Comparison of ENCODE assay signal across 10 cellular contexts in the genomic region with DNA sequence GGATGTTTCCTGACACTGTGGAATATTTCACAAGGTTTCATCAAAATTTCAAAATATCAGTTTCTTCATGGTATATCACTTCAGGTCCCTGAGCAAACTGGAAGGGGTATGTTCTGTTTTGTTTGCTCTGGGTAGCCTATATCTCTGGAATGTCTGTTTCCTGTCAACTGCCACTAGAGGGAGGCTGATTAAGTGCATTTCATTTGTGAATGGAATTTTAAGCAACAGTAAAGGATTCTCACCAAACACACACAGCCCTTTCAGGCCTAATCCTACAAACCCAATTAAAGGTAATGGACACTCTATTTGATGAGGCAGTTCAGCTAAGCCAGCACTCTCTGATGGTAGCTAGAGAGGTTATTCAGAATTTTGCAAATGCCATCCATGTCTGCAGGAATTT.
DNase-seq lines count a peak whose midpoint lies in the region; ATAC-seq and TF ChIP-seq lines count a peak whose summit lies in the region.
"Had no signal": no experiment of that assay in that cellular context is flagged by ENCODE, and none has a peak within 500 bp of the region (broad histone marks: within the 10 kb centered on the region; RNA-seq: fewer than 3 reads in every experiment).

No MANE protein-coding gene starts in this region.

- DNase-seq in AG09309 (ENCODE audit: low read depth): no peak
- no peak for DNase-seq in IMR-90
- peak; percentile 2 for DNase-seq in kidney epithelial cell (ENCODE audit: low read depth)
- no peak for DNase-seq in caudate nucleus (lab: John Stamatoyannopoulos, UW)
- no peak for DNase-seq in NCI-H2107 treated with DMSO at 0.1 percent for 48 hours (lab: John Stamatoyannopoulos, UW; ENCODE audit: unreplicated experiment)
- DNase-seq: foreskin melanocyte, spleen had no signal

- no peak overlapping the region for H3K14ac ChIP-seq in IMR-90 (replicated peaks; ENCODE audit: low read depth, low read length)

- H3K9me3 ChIP-seq in IMR-90 (ENCODE audit: control insufficient read depth, insufficient read depth, low read length): no peaks in the 10 kb centered on the region

- no peak overlapping the region for H3K56ac ChIP-seq in IMR-90 (ENCODE audit: extremely low read depth, insufficient read depth, low read length)

- H3K36me3 ChIP-seq in IMR-90 (ENCODE audit: control insufficient read depth, insufficient read depth, low read length): no peaks in the 10 kb centered on the region
- H3K36me3 ChIP-seq in kidney epithelial cell (ENCODE audit: control insufficient read depth, insufficient read depth, low read length): no peaks in the 10 kb centered on the region
- H3K36me3 ChIP-seq: spleen had no signal

- H3K4ac ChIP-seq in IMR-90 (ENCODE audit: low read depth, low read length): no peak overlapping the region

- no peak overlapping the region for H4K91ac ChIP-seq in IMR-90 (ENCODE audit: insufficient read depth, low read depth, low read length)

- H3K27me3 ChIP-seq in IMR-90 (ENCODE audit: control insufficient read depth, insufficient read depth, low read length): no peaks in the 10 kb centered on the region
- H3K27me3 ChIP-seq in kidney epithelial cell (ENCODE audit: control insufficient read depth, insufficient read depth, low read length): no peaks in the 10 kb centered on the region

- no peak overlapping the region for H2AFZ ChIP-seq in IMR-90 (replicated peaks; ENCODE audit: low read length, poor library complexity)

- no peak overlapping the region for H3K4me3 ChIP-seq in AG09309 (ENCODE audit: control insufficient read depth, low read depth, low read length)
- H3K4me3 ChIP-seq in IMR-90 (ENCODE audit: insufficient read depth, low read depth, low read length): no peak overlapping the region
- H3K4me3 ChIP-seq in kidney epithelial cell (ENCODE audit: low read depth, low read length): no peak overlapping the region
- H3K4me3 ChIP-seq: spleen had no signal

- TF ChIP-seq RAD21 in IMR-90 (IDR thresholded peaks at IDR 0.05; ENCODE audit: low read length): no peak

- no peak overlapping the region for H3K23ac ChIP-seq in IMR-90 (ENCODE audit: low read depth, low read length)

- no peak overlapping the region for H2BK120ac ChIP-seq in IMR-90 (ENCODE audit: low read depth, low read length)

- TF ChIP-seq CTCF in AG09309 (IDR thresholded peaks at IDR 0.05; ENCODE audit: control insufficient read depth, insufficient read depth, low read depth, low read length, missing control alignments) (peak; percentile 53), IMR-90 (conservative IDR thresholded peaks at IDR 0.05; ENCODE audit: low read depth, low read length) (0 out of 2 replicates have a peak, but pooled peaks have one; percentile 7), VCaP (conservative IDR thresholded peaks at IDR 0.05) (peak; percentile 63), kidney epithelial cell (IDR thresholded peaks at IDR 0.05; ENCODE audit: insufficient read depth, low read length, poor library complexity, severe bottlenecking) (peak; percentile 68)

- dilution Hi-C loops in IMR-90 (cut with HindIII; ENCODE audit: low sequenced_read_pairs, unreplicated experiment): no loop called here

- no peak for TF ChIP-seq POLR2A in IMR-90 (IDR thresholded peaks at IDR 0.05; ENCODE audit: low read depth, low read length)

- no peak overlapping the region for H2BK20ac ChIP-seq in IMR-90 (ENCODE audit: low read depth, low read length)

- no TSS peak for BruUV-seq in IMR-90 (replicated peaks; lab: Mats Ljungman, UMichigan)

- in situ Hi-C loops in IMR-90 (cut with MboI; ENCODE audit: low sequenced_read_pairs): no loop called here

- no peaks in the 10 kb centered on the region for H3K79me1 ChIP-seq in IMR-90 (ENCODE audit: low read depth in 1 of 2, low read length in 2 of 2)

- intact Hi-C loops in IMR-90 (cut with micrococcal nuclease): no loop called here

- no peak overlapping the region for H3K4me2 ChIP-seq in IMR-90 (ENCODE audit: low read depth, low read length)

- no peak overlapping the region for H4K5ac ChIP-seq in IMR-90 (ENCODE audit: low read depth, low read length)

- H3K27ac ChIP-seq in IMR-90 (ENCODE audit: insufficient read depth, low read length): no peak overlapping the region
- no peak overlapping the region for H3K27ac ChIP-seq in VCaP
- H3K27ac ChIP-seq in caudate nucleus (ENCODE audit: low read depth, low read length): no peak overlapping the region
- H3K27ac ChIP-seq: spleen had no signal

- H2BK5ac ChIP-seq in IMR-90 (ENCODE audit: low read depth, low read length, poor library complexity, severe bottlenecking): no peak overlapping the region

- H4K20me1 ChIP-seq in IMR-90 (ENCODE audit: insufficient read depth, low read length): no peaks in the 10 kb centered on the region

- H3K18ac ChIP-seq in IMR-90 (ENCODE audit: low read depth, low read length): no peak overlapping the region

- no peak overlapping the region for H3K9ac ChIP-seq in IMR-90 (ENCODE audit: low read depth, low read length)

- CTCF ChIA-PET in IMR-90 (lab: Yijun Ruan, JAX): no interaction called here

- no peak overlapping the region for H2BK15ac ChIP-seq in IMR-90 (ENCODE audit: low read depth, low read length)

- H2AK9ac ChIP-seq in IMR-90 (replicated peaks; ENCODE audit: low read depth, low read length, poor library complexity): no peak overlapping the region

- H3K4me1 ChIP-seq in IMR-90 (ENCODE audit: control insufficient read depth, insufficient read depth, low read length): no peaks in the 10 kb centered on the region
- H3K4me1 ChIP-seq: spleen had no signal

- no peak overlapping the region for H2AK5ac ChIP-seq in IMR-90 (ENCODE audit: low read depth, low read length)

- ATAC-seq in IMR-90 (ENCODE audit: low read depth) (no peak), GM21619 (IDR thresholded peaks at IDR 0.05; ENCODE audit: unreplicated experiment) (no peak), GM19023 (IDR thresholded peaks at IDR 0.05; ENCODE audit: unreplicated experiment) (no peak)

- H3K9me1 ChIP-seq in IMR-90 (ENCODE audit: insufficient read depth, low read length): no peaks in the 10 kb centered on the region

- no peak overlapping the region for H4K8ac ChIP-seq in IMR-90 (ENCODE audit: low read depth in 2 of 2, low read length in 2 of 2)

- POLR2A ChIA-PET in IMR-90 (lab: Charles Lee; ENCODE audit: unreplicated experiment): no interaction called here

TF ChIP-seq in IMR-90, 13 proteins besides CTCF, POLR2A, EP300 and RAD21:
- TF ChIP-seq RFX5 (IDR thresholded peaks at IDR 0.05; ENCODE audit: low read depth, low read length) (no peak), USF2 (IDR thresholded peaks at IDR 0.05; ENCODE audit: low read depth, low read length) (no peak), FOS (IDR thresholded peaks at IDR 0.05; ENCODE audit: low read depth, low read length) (no peak), RCOR1 (IDR thresholded peaks at IDR 0.05; ENCODE audit: insufficient replicate concordance, low read length) (no peak), BHLHE40 (IDR thresholded peaks at IDR 0.05; ENCODE audit: low read depth, low read length) (no peak), MXI1 (IDR thresholded peaks at IDR 0.05; ENCODE audit: borderline replicate concordance, low read depth, low read length) (no peak), ELK1 (IDR thresholded peaks at IDR 0.05; ENCODE audit: borderline replicate concordance, low read depth, low read length) (no peak), MAZ (IDR thresholded peaks at IDR 0.05; ENCODE audit: borderline replicate concordance, low read depth, low read length) (no peak), CEBPB (IDR thresholded peaks at IDR 0.05; ENCODE audit: low read depth, low read length) (no peak), NFE2L2 (IDR thresholded peaks at IDR 0.05; ENCODE audit: low read depth, low read length) (no peak), MAFK (IDR thresholded peaks at IDR 0.05; ENCODE audit: low read depth, low read length) (no peak), CHD1 (IDR thresholded peaks at IDR 0.05; ENCODE audit: low read depth, low read length) (no peak), SMC3 (IDR thresholded peaks at IDR 0.05; ENCODE audit: low read depth, low read length) (no peak)

Comparison
In these comparisons a context has a peak if more than half of its experiments do, and no peak if none do; other contexts are left out.
1. CTCF ChIP-seq: peak in every context shown above with its lines; median percentile 68 in kidney epithelial cell; 63 in VCaP; 53 in AG09309; 7 in IMR-90.